Comparison of ENCODE assay signal across 19 cellular contexts in genomic region chr1:112446411-112446810, GRCh38. TPM values are rescaled to one million over a fixed set of nuclear protein-coding genes. Genes with fewer than 3 reads are reported as not detected.
DNase-seq lines count a peak whose midpoint lies in the region; ATAC-seq and TF ChIP-seq lines count a peak whose summit lies in the region.
"Had no signal": no experiment of that assay in that cellular context is flagged by ENCODE, and none has a peak within 500 bp of the region (broad histone marks: within the 10 kb centered on the region; RNA-seq: fewer than 3 reads in every experiment).

No MANE protein-coding gene starts in this region.

- H3K4me2 ChIP-seq in SK-N-SH: peak overlapping the region; percentile 1; the same call in 1 of the 2 replicates
- H3K4me2 ChIP-seq: KMS-11 had no signal

- 100% methylated on average over 1 of the region's 1 CpG for WGBS in SK-N-SH (ENCODE audit: low lambda C conversion rate)

- no peak overlapping the region for H3K27ac Mint-ChIP-seq in nephron progenitor cell
- H3K27ac Mint-ChIP-seq: CD4-positive, alpha-beta memory T cell had no signal

- H3K4me3 Mint-ChIP-seq in nephron progenitor cell: no peak overlapping the region
- H3K4me3 Mint-ChIP-seq: CD4-positive, alpha-beta memory T cell had no signal

- TF ChIP-seq EP300 in SK-N-SH (IDR thresholded peaks at IDR 0.05; ENCODE audit: borderline replicate concordance in 1 of 2, low read depth in 1 of 2, low read length in 1 of 2): no peak

- H3K27ac ChIP-seq in SK-N-SH (ENCODE audit: low read depth in 2 of 2, low read length in 1 of 2) (peak overlapping the region in 1 of 2 experiments; percentile 62; a peak in 1 of 4 replicates), upper lobe of right lung (no peak overlapping the region)
- H3K27ac ChIP-seq: 22Rv1, KMS-11 had no signal

- peaks cover 62% of the 10 kb centered on the region for H3K79me2 ChIP-seq in SK-N-SH (ENCODE audit: insufficient read depth)

- no peaks in the 10 kb centered on the region for H3K4me1 Mint-ChIP-seq in nephron progenitor cell
- H3K4me1 Mint-ChIP-seq: CD4-positive, alpha-beta memory T cell had no signal

- CTCF ChIA-PET in SK-N-SH (lab: Yijun Ruan, JAX): interaction anchor here (0.9 to 1.6 kb wide), 5 partner anchors 16 to 938 kb away, joined by 3 to 6 read pairs (median 3); partner anchors contain the start of gene RHOC

- DNase-seq in SK-N-SH (no peak), choroid plexus epithelial cell (ENCODE audit: low read depth) (peak; percentile 53), myocyte (ENCODE audit: low read depth) (peak; percentile 43), upper lobe of right lung (no peak), nephron progenitor cell (no peak)
- DNase-seq: BE2C; CD4-positive, alpha-beta memory T cell; DMS79; NCI-H1092; NCI-H2081 treated with DMSO at 0.1 percent for 48 hours; NCI-H510A treated with DMSO at 0.1 percent for 48 hours; NCI-H82 had no signal

- H3K9ac ChIP-seq in SK-N-SH: no peak overlapping the region
- H3K9ac ChIP-seq: KMS-11 had no signal

- peaks cover 36% of the 10 kb centered on the region for H3F3A ChIP-seq in SK-N-SH (replicated peaks; ENCODE audit: insufficient read depth)

- ATAC-seq in SK-N-SH treated with all-trans-retinoic acid at 6 μM for 48 hours (no peak), upper lobe of right lung (peak; percentile 41), GM19351 (IDR thresholded peaks at IDR 0.05; ENCODE audit: unreplicated experiment) (no peak), GM18498 (IDR thresholded peaks at IDR 0.05; ENCODE audit: unreplicated experiment) (no peak)
- ATAC-seq: HepG2, Panc1 had no signal

- H3K9me3 ChIP-seq in SK-N-SH: no peaks in the 10 kb centered on the region
- no peaks in the 10 kb centered on the region for H3K9me3 ChIP-seq in upper lobe of right lung
- H3K9me3 ChIP-seq: BE2C had no signal

- H3K36me3 Mint-ChIP-seq in nephron progenitor cell (ENCODE audit: low read depth): peaks cover 44% of the 10 kb centered on the region
- H3K36me3 Mint-ChIP-seq: CD4-positive, alpha-beta memory T cell had no signal

- peaks cover 14 to 25% of the 10 kb centered on the region in 2 experiments for H3K36me3 ChIP-seq in SK-N-SH (replicated peaks in 1 of 2; ENCODE audit: control insufficient read depth in 1 of 2, insufficient read depth in 2 of 2, low read length in 1 of 2)
- H3K36me3 ChIP-seq in upper lobe of right lung: peaks cover 11% of the 10 kb centered on the region
- H3K36me3 ChIP-seq: BE2C had no signal

- POLR2A ChIA-PET in SK-N-SH (lab: Yijun Ruan, JAX): no interaction called here

- no peaks in the 10 kb centered on the region for H3K9me3 Mint-ChIP-seq in nephron progenitor cell
- H3K9me3 Mint-ChIP-seq: CD4-positive, alpha-beta memory T cell had no signal

- TF ChIP-seq CTCF in SK-N-SH (IDR thresholded peaks at IDR 0.05) (no peak), choroid plexus epithelial cell (conservative IDR thresholded peaks at IDR 0.05; ENCODE audit: low read depth, low read length) (no peak), upper lobe of right lung (IDR thresholded peaks at IDR 0.05) (no peak), nephron progenitor cell (IDR thresholded peaks at IDR 0.05) (no peak)

- H3K4me1 ChIP-seq in SK-N-SH (ENCODE audit: control insufficient read depth in 1 of 2, insufficient read depth in 2 of 2, low read depth in 1 of 2, low read length in 1 of 2) (peaks cover 0 to 21% of the 10 kb centered on the region in 2 experiments; a peak in 3 of 4 replicates), upper lobe of right lung (peaks cover 13% of the 10 kb centered on the region)
- H3K4me1 ChIP-seq: BE2C had no signal

- intact Hi-C loops in upper lobe of right lung (cut with DNase I): no loop called here

- H3K27me3 ChIP-seq in SK-N-SH (ENCODE audit: insufficient read depth) (no peaks in the 10 kb centered on the region), upper lobe of right lung (no peaks in the 10 kb centered on the region)
- H3K27me3 ChIP-seq: BE2C had no signal

- H3K9me2 ChIP-seq in SK-N-SH: no peaks in the 10 kb centered on the region

- no peak for TF ChIP-seq RAD21 in SK-N-SH (IDR thresholded peaks at IDR 0.05; ENCODE audit: low read length)

- no peak overlapping the region for H2AFZ ChIP-seq in SK-N-SH (ENCODE audit: low read depth)

- peak overlapping the region in 1 of 2 experiments; percentile 27; a peak in 1 of 4 replicates for H3K4me3 ChIP-seq in SK-N-SH (ENCODE audit: low read depth in 2 of 2, low read length in 1 of 2)
- no peak overlapping the region for H3K4me3 ChIP-seq in choroid plexus epithelial cell (ENCODE audit: low read depth, low read length)
- no peak overlapping the region for H3K4me3 ChIP-seq in upper lobe of right lung

- H4K20me1 ChIP-seq in SK-N-SH (ENCODE audit: insufficient read depth): peaks cover 10% of the 10 kb centered on the region

- H3K27me3 Mint-ChIP-seq in nephron progenitor cell (ENCODE audit: low read depth, poor library complexity): no peaks in the 10 kb centered on the region

TF ChIP-seq in SK-N-SH, 30 proteins besides CTCF, POLR2A, EP300 and RAD21 (continues in another document):
- TF ChIP-seq MXI1 (IDR thresholded peaks at IDR 0.05; ENCODE audit: low read depth, low read length) (no peak), RFX5 (IDR thresholded peaks at IDR 0.05; ENCODE audit: low read length) (no peak), TAF1 (IDR thresholded peaks at IDR 0.05; ENCODE audit: borderline replicate concordance, low read depth, low read length) (no peak), TCF12 (IDR thresholded peaks at IDR 0.05) (no peak), NFIC (IDR thresholded peaks at IDR 0.05; ENCODE audit: borderline replicate concordance) (no peak), MEF2A (IDR thresholded peaks at IDR 0.05; ENCODE audit: borderline replicate concordance, low read depth) (no peak), JUND (IDR thresholded peaks at IDR 0.05) (no peak), ELF1 (IDR thresholded peaks at IDR 0.05) (no peak), FOXM1 (IDR thresholded peaks at IDR 0.05; ENCODE audit: low read depth) (no peak), GATA2 (CRISPR knock-in tag; IDR thresholded peaks at IDR 0.05) (no peak)

TF ChIP-seq in SK-N-SH treated with all-trans-retinoic acid at 6 μM for 48 hours, 23 proteins besides CTCF, POLR2A, EP300 and RAD21:
- TF ChIP-seq CSRNP3 (CRISPR knock-in tag; IDR thresholded peaks at IDR 0.05) (no peak), SNAI2 (CRISPR knock-in tag; IDR thresholded peaks at IDR 0.05) (no peak), ZFP3 (CRISPR knock-in tag; IDR thresholded peaks at IDR 0.05) (no peak), ISL1 (CRISPR knock-in tag; IDR thresholded peaks at IDR 0.05) (no peak)

RNA-seq across cellular contexts. Expression of gene CTTNBP2NL, which starts 50.4 kb away (rescaled TPM):
- 4.9 and 7.5 TPM in 2 replicates for polyA plus RNA-seq in SK-N-SH (2012; rRNA removed)
- 6.9 and 7.7 TPM in 2 replicates for polyA plus RNA-seq in SK-N-SH (2012; cell fraction: cytosol; rRNA removed)
- 4.3 and 7.9 TPM in 2 replicates for polyA plus RNA-seq in SK-N-SH (2012; cell fraction: nucleus; rRNA removed)
- total RNA-seq in myocyte: 11.8 and 12.2 TPM in 2 replicates
- polyA plus RNA-seq in myocyte (2012): 10.6 TPM
- total RNA-seq in upper lobe of right lung: 59.4 TPM

Comparison
In these comparisons a context has a peak if more than half of its experiments do, and no peak if none do; other contexts are left out.
1. DNase-seq: peak in choroid plexus epithelial cell (single experiment) and myocyte (single experiment); none in SK-N-SH (single experiment), upper lobe of right lung (single experiment) and nephron progenitor cell (single experiment).